Comparison of ENCODE assay signal across 11 cellular contexts in genomic region chr12:104450700-104451099, GRCh38.
"Had no signal": no experiment of that assay in that cellular context is flagged by ENCODE, and none has a peak within 500 bp of the region (broad histone marks: within the 10 kb centered on the region; RNA-seq: fewer than 3 reads in every experiment).

No MANE protein-coding gene starts in this region.

- H3K9me3 ChIP-seq: HAP-1 had no signal

- H3K9ac ChIP-seq: GM23248 had no signal

- FAIRE-seq: H1, H54 had no signal

- H3K4me3 ChIP-seq: GM23248, GM23338, HAP-1 had no signal

- H3K4me1 ChIP-seq: HAP-1 had no signal

- DNase-seq: GM23248, GOT3, H7, H9, HCEC 1CT, HFFc6 had no signal

- H3K27ac ChIP-seq: GM23248 had no signal

- H3K36me3 ChIP-seq: HAP-1 had no signal

- H3K4me2 ChIP-seq: GM23338 had no signal

- H2AFZ ChIP-seq: GM23248, GM23338 had no signal

- ATAC-seq: GM23338, HCT116 had no signal
